ENCODE assay signal across 1 cellular context in the genomic region with DNA sequence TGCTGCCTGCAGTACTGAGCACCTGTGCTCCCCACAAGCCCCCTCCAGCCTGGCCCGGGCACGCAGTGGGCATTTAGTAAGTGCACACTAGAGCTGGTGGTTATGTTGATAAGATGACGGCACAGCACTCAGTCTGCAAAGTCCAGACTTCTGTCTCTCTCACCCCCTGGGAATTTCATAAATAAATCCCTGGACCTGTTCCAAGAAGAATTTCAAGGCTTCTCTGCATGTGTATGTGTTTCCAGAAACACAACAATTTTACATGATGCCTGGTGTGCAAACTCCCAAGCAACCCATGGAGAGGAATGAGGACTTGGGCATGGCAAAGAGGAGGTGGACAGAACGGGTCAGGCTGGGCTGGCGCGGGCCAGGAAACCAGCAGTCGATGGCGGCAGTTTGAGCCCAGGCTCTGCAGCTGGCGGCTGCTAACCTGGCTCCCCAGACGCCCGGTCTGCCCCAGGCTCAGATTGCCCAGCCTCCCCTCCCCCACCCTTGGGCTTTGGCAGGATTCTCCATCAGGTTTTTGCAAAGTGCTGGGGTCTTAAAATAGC.
TF ChIP-seq lines count a peak whose summit lies in the region.

No MANE protein-coding gene starts in this region.

TF ChIP-seq in HEK293, 187 proteins besides CTCF, POLR2A, EP300 and RAD21 (continued from another document):
- TF ChIP-seq, protein P1, sequence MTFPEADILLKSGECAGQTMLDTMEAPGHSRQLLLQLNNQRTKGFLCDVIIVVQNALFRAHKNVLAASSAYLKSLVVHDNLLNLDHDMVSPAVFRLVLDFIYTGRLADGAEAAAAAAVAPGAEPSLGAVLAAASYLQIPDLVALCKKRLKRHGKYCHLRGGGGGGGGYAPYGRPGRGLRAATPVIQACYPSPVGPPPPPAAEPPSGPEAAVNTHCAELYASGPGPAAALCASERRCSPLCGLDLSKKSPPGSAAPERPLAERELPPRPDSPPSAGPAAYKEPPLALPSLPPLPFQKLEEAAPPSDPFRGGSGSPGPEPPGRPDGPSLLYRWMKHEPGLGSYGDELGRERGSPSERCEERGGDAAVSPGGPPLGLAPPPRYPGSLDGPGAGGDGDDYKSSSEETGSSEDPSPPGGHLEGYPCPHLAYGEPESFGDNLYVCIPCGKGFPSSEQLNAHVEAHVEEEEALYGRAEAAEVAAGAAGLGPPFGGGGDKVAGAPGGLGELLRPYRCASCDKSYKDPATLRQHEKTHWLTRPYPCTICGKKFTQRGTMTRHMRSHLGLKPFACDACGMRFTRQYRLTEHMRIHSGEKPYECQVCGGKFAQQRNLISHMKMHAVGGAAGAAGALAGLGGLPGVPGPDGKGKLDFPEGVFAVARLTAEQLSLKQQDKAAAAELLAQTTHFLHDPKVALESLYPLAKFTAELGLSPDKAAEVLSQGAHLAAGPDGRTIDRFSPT (tag by site-specific recombination; IDR thresholded peaks at IDR 0.05) = peak; percentile 78; the same call in 1 of the 2 replicates
- peak; percentile 88 for TF ChIP-seq ZNF600 (tag by site-specific recombination; IDR thresholded peaks at IDR 0.05)
- TF ChIP-seq, protein P2, sequence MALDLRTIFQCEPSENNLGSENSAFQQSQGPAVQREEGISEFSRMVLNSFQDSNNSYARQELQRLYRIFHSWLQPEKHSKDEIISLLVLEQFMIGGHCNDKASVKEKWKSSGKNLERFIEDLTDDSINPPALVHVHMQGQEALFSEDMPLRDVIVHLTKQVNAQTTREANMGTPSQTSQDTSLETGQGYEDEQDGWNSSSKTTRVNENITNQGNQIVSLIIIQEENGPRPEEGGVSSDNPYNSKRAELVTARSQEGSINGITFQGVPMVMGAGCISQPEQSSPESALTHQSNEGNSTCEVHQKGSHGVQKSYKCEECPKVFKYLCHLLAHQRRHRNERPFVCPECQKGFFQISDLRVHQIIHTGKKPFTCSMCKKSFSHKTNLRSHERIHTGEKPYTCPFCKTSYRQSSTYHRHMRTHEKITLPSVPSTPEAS (tag by site-specific recombination; IDR thresholded peaks at IDR 0.05) = no peak
- TF ChIP-seq ZNF146 (tag by site-specific recombination; IDR thresholded peaks at IDR 0.05) = no peak
- TF ChIP-seq ZBTB7A (tag by site-specific recombination; IDR thresholded peaks at IDR 0.05; ENCODE audit: low read depth) = no peak
- no peak for TF ChIP-seq SCRT2 (tag by site-specific recombination; IDR thresholded peaks at IDR 0.05)
- no peak for TF ChIP-seq ZBTB21 (tag by site-specific recombination; IDR thresholded peaks at IDR 0.05)
